ENCODE assay signal across 30 cellular contexts in the genomic region with DNA sequence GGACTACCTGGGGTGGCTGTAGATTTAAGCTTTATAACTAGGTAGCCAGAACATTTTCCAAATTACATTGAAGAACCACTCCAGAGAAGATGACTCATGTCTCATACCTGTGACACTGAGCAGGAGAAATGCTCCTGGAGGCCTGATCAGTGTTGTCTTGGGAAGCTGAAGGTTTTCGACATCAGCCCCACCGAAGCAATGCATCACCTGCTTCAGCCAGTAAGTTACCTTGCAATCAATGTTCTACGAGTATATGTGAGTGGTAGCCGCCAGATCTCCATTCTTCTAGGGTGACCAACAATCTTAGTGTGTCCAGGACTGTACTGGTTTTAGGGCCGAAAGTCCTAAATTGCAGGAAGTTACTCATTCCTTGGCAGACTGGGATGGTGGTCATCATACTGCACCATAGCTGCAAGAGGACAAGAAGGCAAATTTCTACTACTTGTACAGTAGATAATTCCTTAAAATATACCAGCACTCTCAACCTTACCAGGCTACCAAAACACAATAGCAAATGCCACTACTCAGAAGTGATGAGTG.
"Had no signal": no experiment of that assay in that cellular context is flagged by ENCODE, and none has a peak within 500 bp of the region (broad histone marks: within the 10 kb centered on the region; RNA-seq: fewer than 3 reads in every experiment).

No MANE protein-coding gene starts in this region.

- DNase-seq: activated B cell treated with CpG ODN at 0.5 μM for 24 hours; activated CD4-positive, alpha-beta T cell treated with anti-CD3 and anti-CD28 coated beads for 48 hours; activated CD4-positive, alpha-beta T cell treated with anti-CD3 and anti-CD28 coated beads, Interleukin-2, amount 50 U/mL, for 1 hour; activated CD4-positive, alpha-beta T cell treated with anti-CD3 and anti-CD28 coated beads, Interleukin-2, amount 50 U/mL, for 48 hours; activated CD8-positive, alpha-beta memory T cell treated with anti-CD3 and anti-CD28 coated beads for 24 hours; activated CD8-positive, alpha-beta T cell treated with anti-CD3 and anti-CD28 coated beads for 36 hours; activated effector memory CD4-positive, alpha-beta T cell treated with Interleukin-2 at 50 U/mL for 16 hours; activated gamma-delta T cell treated with Interleukin-2 at 50 U/mL for 16 hours; activated naive CD4-positive, alpha-beta T cell treated with anti-CD3 and anti-CD28 coated beads, Interleukin-2, amount 50 U/mL, for 16 hours; activated naive CD4-positive, alpha-beta T cell treated with Interleukin-2 at 50 U/mL for 16 hours; activated T-cell treated with anti-CD3 and anti-CD28 coated beads, Interleukin-2, amount 50 U/mL, for 4 hours; amniotic stem cell; anterior cingulate cortex; central memory CD4-positive, alpha-beta T cell; cerebellar nuclear complex; colonic mucosa; dorsolateral prefrontal cortex; effector memory CD4-positive, alpha-beta T cell; endodermal cell; foreskin keratinocyte; gastrocnemius medialis; glutamatergic neuron; heart right ventricle; T-helper 2 cell; WERI-Rb-1 had no signal

- H3K27ac Mint-ChIP-seq: activated B cell treated with CpG ODN at 0.5 μM for 24 hours; activated CD8-positive, alpha-beta T cell treated with anti-CD3 and anti-CD28 coated beads for 36 hours; activated naive CD8-positive, alpha-beta T cell; activated T-helper 17 cell treated with anti-CD3 and anti-CD28 coated beads, Interleukin-2, amount 50 U/mL, for 72 hours; brain; endodermal cell had no signal

- H3K27me3 Mint-ChIP-seq: activated B cell treated with CpG ODN at 0.5 μM for 24 hours; activated CD8-positive, alpha-beta T cell treated with anti-CD3 and anti-CD28 coated beads for 36 hours; activated naive CD8-positive, alpha-beta T cell; activated T-helper 17 cell treated with anti-CD3 and anti-CD28 coated beads, Interleukin-2, amount 50 U/mL, for 72 hours had no signal

- H3K4me3 ChIP-seq: breast epithelium, cardiac muscle cell, colonic mucosa, dorsolateral prefrontal cortex, gastrocnemius medialis, heart right ventricle had no signal

- H3K4me1 Mint-ChIP-seq: activated B cell treated with CpG ODN at 0.5 μM for 24 hours; activated T-helper 17 cell treated with anti-CD3 and anti-CD28 coated beads, Interleukin-2, amount 50 U/mL, for 72 hours; brain had no signal

- H3K4me1 ChIP-seq: breast epithelium, colonic mucosa, foreskin keratinocyte, gastrocnemius medialis, heart right ventricle had no signal

- H3K9me3 Mint-ChIP-seq: activated B cell treated with CpG ODN at 0.5 μM for 24 hours; activated CD8-positive, alpha-beta T cell treated with anti-CD3 and anti-CD28 coated beads for 36 hours; activated T-cell treated with anti-CD3 and anti-CD28 coated beads, Interleukin-2, amount 50 U/mL, for 4 hours; activated T-helper 17 cell treated with anti-CD3 and anti-CD28 coated beads, Interleukin-2, amount 50 U/mL, for 72 hours; brain had no signal

- H3K36me3 ChIP-seq: breast epithelium, cardiac muscle cell, colonic mucosa, gastrocnemius medialis, heart right ventricle, WERI-Rb-1 had no signal

- H3K27me3 ChIP-seq: breast epithelium, cardiac muscle cell, colonic mucosa, foreskin keratinocyte, gastrocnemius medialis, heart right ventricle had no signal

- H3K9me3 ChIP-seq: breast epithelium, colonic mucosa, gastrocnemius medialis, heart right ventricle had no signal

- H3K27ac ChIP-seq: breast epithelium, cardiac muscle cell, colonic mucosa, dorsolateral prefrontal cortex, foreskin keratinocyte, gastrocnemius medialis, heart right ventricle, WERI-Rb-1 had no signal

- H3K36me3 Mint-ChIP-seq: activated naive CD8-positive, alpha-beta T cell; brain had no signal

- H3K4me3 Mint-ChIP-seq: activated B cell treated with CpG ODN at 0.5 μM for 24 hours; activated CD8-positive, alpha-beta T cell treated with anti-CD3 and anti-CD28 coated beads for 36 hours; activated naive CD8-positive, alpha-beta T cell; activated T-cell treated with anti-CD3 and anti-CD28 coated beads, Interleukin-2, amount 50 U/mL, for 4 hours; activated T-helper 17 cell treated with anti-CD3 and anti-CD28 coated beads, Interleukin-2, amount 50 U/mL, for 72 hours; brain; endodermal cell had no signal
